ENCODE assay signal across 14 cellular contexts in the genomic region with DNA sequence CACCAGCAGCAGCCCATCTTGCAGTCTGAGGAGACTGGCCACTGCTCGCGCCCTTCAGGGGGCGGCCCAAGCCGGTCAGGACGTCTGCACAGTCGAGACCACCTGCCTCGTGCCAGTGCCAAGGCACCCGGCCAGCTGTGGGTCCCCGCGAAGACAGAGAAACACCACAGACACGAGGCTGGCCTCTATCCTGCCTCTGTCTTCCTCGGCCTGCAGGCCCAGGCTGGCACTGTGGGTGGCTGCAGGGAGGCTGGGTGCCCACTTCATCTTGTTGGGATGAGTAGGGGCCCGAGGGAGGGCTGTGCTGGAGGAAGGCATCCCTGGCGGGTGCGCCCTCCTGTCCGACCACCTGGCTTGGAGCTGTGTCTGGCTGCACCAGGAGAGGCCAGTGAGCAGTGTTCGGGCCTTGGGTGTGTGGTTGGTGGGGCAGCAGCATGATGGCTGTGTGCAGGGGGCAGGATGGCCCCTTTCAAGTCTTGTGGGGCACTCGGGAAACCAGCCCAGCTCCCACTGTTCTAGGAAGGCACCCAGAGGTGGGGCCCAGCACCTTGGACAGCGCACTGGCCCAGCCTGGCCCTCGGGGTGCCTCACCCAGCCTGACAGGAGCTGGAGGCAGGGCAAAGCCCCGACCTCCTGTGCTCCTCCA. TPM values are rescaled to one million over a fixed set of nuclear protein-coding genes. Genes with fewer than 3 reads are reported as not detected.
DNase-seq lines count a peak whose midpoint lies in the region; ATAC-seq and TF ChIP-seq lines count a peak whose summit lies in the region.
"Had no signal": no experiment of that assay in that cellular context is flagged by ENCODE, and none has a peak within 500 bp of the region (broad histone marks: within the 10 kb centered on the region; RNA-seq: fewer than 3 reads in every experiment).

No MANE protein-coding gene starts in this region.

- WGBS in IMR-90 (ENCODE audit: extremely low coverage in 2 of 2, insufficient read length in 1 of 2), 2 experiments: no CpG with 5 or more reads among the region's 21 CpGs
- WGBS in right lobe of liver (ENCODE audit: insufficient coverage, low coverage, low lambda C conversion rate, missing lambda C conversion rate): 24% methylated on average over 2 of the region's 21 CpGs

- POLR2A ChIA-PET in CD4-positive, alpha-beta T cell (lab: Charles Lee): no interaction called here
- POLR2A ChIA-PET in IMR-90 (lab: Charles Lee; ENCODE audit: unreplicated experiment): no interaction called here

- no peaks in the 10 kb centered on the region for H3K9me3 Mint-ChIP-seq in CD4-positive, alpha-beta T cell
- H3K9me3 Mint-ChIP-seq in activated naive CD8-positive, alpha-beta T cell treated with anti-CD3 and anti-CD28 coated beads for 36 hours: peaks cover 2% of the 10 kb centered on the region

- no peak overlapping the region for H3K27ac ChIP-seq in CD4-positive, alpha-beta T cell (ENCODE audit: low read depth, low read length)
- H3K27ac ChIP-seq in IMR-90 (ENCODE audit: insufficient read depth, low read length): no peak overlapping the region
- H3K27ac ChIP-seq in right lobe of liver: no peak overlapping the region
- H3K27ac ChIP-seq: adrenal gland, epithelial cell of prostate had no signal

- H2BK15ac ChIP-seq in IMR-90 (ENCODE audit: low read depth, low read length): no peak overlapping the region

- ATAC-seq in CD4-positive, alpha-beta T cell (ENCODE audit: poor library complexity): peak; percentile 49
- ATAC-seq in IMR-90 (ENCODE audit: low read depth): peak; percentile 80
- peak in 3 of 4 donors; percentile 30 to 54 (median 43) for ATAC-seq in right lobe of liver
- no peak for ATAC-seq in HG03460 (IDR thresholded peaks at IDR 0.05; ENCODE audit: unreplicated experiment)
- ATAC-seq in GM18519 (IDR thresholded peaks at IDR 0.05; ENCODE audit: low FRiP score, unreplicated experiment): no peak

- peaks cover 18% of the 10 kb centered on the region for H4K20me1 ChIP-seq in IMR-90 (ENCODE audit: insufficient read depth, low read length)

- no peaks in the 10 kb centered on the region; the same call in 1 of the 2 replicates for H3K9me1 ChIP-seq in IMR-90 (ENCODE audit: insufficient read depth, low read length)

- DNase-seq in CD4-positive, alpha-beta T cell: peak in 3 of 10 experiments; percentile 13 to 19 (median 19)
- no peak for DNase-seq in IMR-90
- DNase-seq in activated naive CD8-positive, alpha-beta T cell treated with anti-CD3 and anti-CD28 coated beads for 36 hours: peak; percentile 28
- DNase-seq in right lobe of liver: peak in 1 of 3 donors; percentile 54
- DNase-seq in C1 segment of cervical spinal cord (lab: John Stamatoyannopoulos, UW): no peak
- DNase-seq in NCI-H2227 treated with DMSO at 0.1 percent for 48 hours (lab: John Stamatoyannopoulos, UW): no peak
- DNase-seq: KG1, mesenchymal stem cell, NCI-H748 treated with DMSO at 0.1 percent for 48 hours, small intestine had no signal

- no peak overlapping the region for H2AK5ac ChIP-seq in IMR-90 (ENCODE audit: low read depth, low read length)

- CTCF ChIA-PET in CD4-positive, alpha-beta T cell (lab: Charles Lee): no interaction called here
- CTCF ChIA-PET in IMR-90 (lab: Yijun Ruan, JAX): no interaction called here

- in situ Hi-C loops in IMR-90 (cut with MboI; ENCODE audit: low sequenced_read_pairs): no loop called here

- H3K4ac ChIP-seq in IMR-90 (ENCODE audit: low read depth, low read length): no peak overlapping the region

- H3K27ac Mint-ChIP-seq in CD4-positive, alpha-beta T cell: no peak overlapping the region
- no peak overlapping the region for H3K27ac Mint-ChIP-seq in activated naive CD8-positive, alpha-beta T cell treated with anti-CD3 and anti-CD28 coated beads for 36 hours

- H3K27me3 ChIP-seq in CD4-positive, alpha-beta T cell (ENCODE audit: control insufficient read depth, insufficient read depth, low read length): no peaks in the 10 kb centered on the region
- H3K27me3 ChIP-seq in IMR-90 (ENCODE audit: control insufficient read depth, insufficient read depth, low read length) (no peaks in the 10 kb centered on the region), right lobe of liver (no peaks in the 10 kb centered on the region)

- H3K4me3 ChIP-seq in IMR-90 (ENCODE audit: insufficient read depth, low read depth, low read length): no peak overlapping the region
- H3K4me3 ChIP-seq in right lobe of liver: no peak overlapping the region
- H3K4me3 ChIP-seq: adrenal gland had no signal

- H4K8ac ChIP-seq in IMR-90 (ENCODE audit: low read depth in 2 of 2, low read length in 2 of 2): no peak overlapping the region

- no peak overlapping the region for H2BK20ac ChIP-seq in IMR-90 (ENCODE audit: low read depth, low read length)

- H3K4me1 Mint-ChIP-seq in CD4-positive, alpha-beta T cell (ENCODE audit: low read depth): no peaks in the 10 kb centered on the region
- no peaks in the 10 kb centered on the region for H3K4me1 Mint-ChIP-seq in activated naive CD8-positive, alpha-beta T cell treated with anti-CD3 and anti-CD28 coated beads for 36 hours

- no peak overlapping the region for H4K91ac ChIP-seq in IMR-90 (ENCODE audit: insufficient read depth, low read depth, low read length)

- no TSS peak for BruUV-seq in IMR-90 (replicated peaks; lab: Mats Ljungman, UMichigan)

- no peak overlapping the region for H2BK5ac ChIP-seq in IMR-90 (ENCODE audit: low read depth, low read length, poor library complexity, severe bottlenecking)

- no peak overlapping the region for H3K23ac ChIP-seq in IMR-90 (ENCODE audit: low read depth, low read length)

- TF ChIP-seq RAD21 in IMR-90 (IDR thresholded peaks at IDR 0.05; ENCODE audit: low read length): no peak

- no peak for TF ChIP-seq POLR2A in IMR-90 (IDR thresholded peaks at IDR 0.05; ENCODE audit: low read depth, low read length)
- TF ChIP-seq POLR2A in right lobe of liver (IDR thresholded peaks at IDR 0.05): no peak

- H3K4me3 Mint-ChIP-seq in CD4-positive, alpha-beta T cell: no peak overlapping the region
- H3K4me3 Mint-ChIP-seq in activated naive CD8-positive, alpha-beta T cell treated with anti-CD3 and anti-CD28 coated beads for 36 hours: no peak overlapping the region

- H3K9me3 ChIP-seq in CD4-positive, alpha-beta T cell (ENCODE audit: control insufficient read depth, low read length): no peaks in the 10 kb centered on the region
- H3K9me3 ChIP-seq in IMR-90 (ENCODE audit: control insufficient read depth, insufficient read depth, low read length) (no peaks in the 10 kb centered on the region), right lobe of liver (no peaks in the 10 kb centered on the region)
- H3K9me3 ChIP-seq: adrenal gland had no signal

- no peak overlapping the region for H3K18ac ChIP-seq in IMR-90 (ENCODE audit: low read depth, low read length)

- H3K27me3 Mint-ChIP-seq in CD4-positive, alpha-beta T cell: peaks cover 21% of the 10 kb centered on the region
- peaks cover 14% of the 10 kb centered on the region for H3K27me3 Mint-ChIP-seq in activated naive CD8-positive, alpha-beta T cell treated with anti-CD3 and anti-CD28 coated beads for 36 hours

- H2AFZ ChIP-seq in IMR-90 (replicated peaks; ENCODE audit: low read length, poor library complexity): peak overlapping the region; percentile 11

- H3K9ac ChIP-seq in IMR-90 (ENCODE audit: low read depth, low read length): no peak overlapping the region

- H3K79me1 ChIP-seq in IMR-90 (ENCODE audit: low read depth in 1 of 2, low read length in 2 of 2): no peaks in the 10 kb centered on the region; a peak in 1 of 4 replicates

- no peak overlapping the region for H3K14ac ChIP-seq in IMR-90 (replicated peaks; ENCODE audit: low read depth, low read length)

- H3K36me3 ChIP-seq in IMR-90 (ENCODE audit: control insufficient read depth, insufficient read depth, low read length): peaks cover 34% of the 10 kb centered on the region
- H3K36me3 ChIP-seq in right lobe of liver: no peaks in the 10 kb centered on the region
- H3K36me3 ChIP-seq: adrenal gland had no signal

- H2AK9ac ChIP-seq in IMR-90 (replicated peaks; ENCODE audit: low read depth, low read length, poor library complexity): no peak overlapping the region

- TF ChIP-seq CTCF in CD4-positive, alpha-beta T cell (IDR thresholded peaks at IDR 0.05): no peak
- TF ChIP-seq CTCF in IMR-90 (conservative IDR thresholded peaks at IDR 0.05; ENCODE audit: low read depth, low read length) (no peak), right lobe of liver (IDR thresholded peaks at IDR 0.05) (no peak)

- no peak overlapping the region for H4K5ac ChIP-seq in IMR-90 (ENCODE audit: low read depth, low read length)

- no peak overlapping the region for H3K4me2 ChIP-seq in IMR-90 (ENCODE audit: low read depth, low read length)

- H3K56ac ChIP-seq in IMR-90 (ENCODE audit: extremely low read depth, insufficient read depth, low read length): no peak overlapping the region

- intact Hi-C loops in CD4-positive, alpha-beta T cell (cut with DNase I, micrococcal nuclease): no loop called here
- intact Hi-C loops in IMR-90 (cut with micrococcal nuclease) (no loop called here), right lobe of liver (cut with DNase I) (no loop called here)

- dilution Hi-C loops in IMR-90 (cut with HindIII; ENCODE audit: low sequenced_read_pairs, unreplicated experiment): no loop called here

- H3K4me1 ChIP-seq in IMR-90 (ENCODE audit: control insufficient read depth, insufficient read depth, low read length) (no peaks in the 10 kb centered on the region), right lobe of liver (no peaks in the 10 kb centered on the region)

- no peaks in the 10 kb centered on the region for H3K36me3 Mint-ChIP-seq in CD4-positive, alpha-beta T cell (ENCODE audit: low read depth)
- peaks cover 6% of the 10 kb centered on the region for H3K36me3 Mint-ChIP-seq in activated naive CD8-positive, alpha-beta T cell treated with anti-CD3 and anti-CD28 coated beads for 36 hours

- H2BK120ac ChIP-seq in IMR-90 (ENCODE audit: low read depth, low read length): no peak overlapping the region

TF ChIP-seq in IMR-90, 13 proteins besides CTCF, POLR2A, EP300 and RAD21 (continues in another document):
- TF ChIP-seq NFE2L2 (IDR thresholded peaks at IDR 0.05; ENCODE audit: low read depth, low read length) (no peak), MXI1 (IDR thresholded peaks at IDR 0.05; ENCODE audit: borderline replicate concordance, low read depth, low read length) (no peak)
- TF ChIP-seq, protein P1, sequence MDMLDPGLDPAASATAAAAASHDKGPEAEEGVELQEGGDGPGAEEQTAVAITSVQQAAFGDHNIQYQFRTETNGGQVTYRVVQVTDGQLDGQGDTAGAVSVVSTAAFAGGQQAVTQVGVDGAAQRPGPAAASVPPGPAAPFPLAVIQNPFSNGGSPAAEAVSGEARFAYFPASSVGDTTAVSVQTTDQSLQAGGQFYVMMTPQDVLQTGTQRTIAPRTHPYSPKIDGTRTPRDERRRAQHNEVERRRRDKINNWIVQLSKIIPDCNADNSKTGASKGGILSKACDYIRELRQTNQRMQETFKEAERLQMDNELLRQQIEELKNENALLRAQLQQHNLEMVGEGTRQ (IDR thresholded peaks at IDR 0.05; ENCODE audit: low read depth, low read length): no peak

RNA-seq across cellular contexts. Expression of a gene that starts 7.3 kb away (rescaled TPM):
- under 1 TPM; 0.64 to 0.96 TPM for total RNA-seq in CD4-positive, alpha-beta T cell
- total RNA-seq in IMR-90 (2012; rRNA removed): 7.2 and 8.1 TPM in 2 replicates
- polyA plus RNA-seq in IMR-90 (2012; rRNA removed): 30.5 and 33.7 TPM in 2 replicates
- 21.2 and 32.9 TPM in 2 replicates for polyA plus RNA-seq in IMR-90 (2012; cell fraction: cytosol; rRNA removed)
- 68.7 and 195 TPM in 2 replicates for polyA plus RNA-seq in IMR-90 (2012; cell fraction: nucleus; rRNA removed; ENCODE audit: low replicate concordance)
- 10 to 100 TPM; 19.9 to 22.2 TPM for total RNA-seq in activated naive CD8-positive, alpha-beta T cell treated with anti-CD3 and anti-CD28 coated beads for 36 hours
- under 1 TPM in 3 of 6 experiments, not detected in 3; 0.24 to 0.31 (median 0.25) TPM for total RNA-seq in right lobe of liver

Comparison
In these comparisons a context has a peak if more than half of its experiments do, and no peak if none do; other contexts are left out.
1. ATAC-seq: peak in CD4-positive, alpha-beta T cell (single experiment), IMR-90 (single experiment) and right lobe of liver (3 of 4); none in HG03460 (single experiment) and GM18519 (single experiment).